14 cellular contexts compared by ENCODE assay signal in genomic region chr3:17655743-17656142, GRCh38.
DNase-seq lines count a peak whose midpoint lies in the region; ATAC-seq and TF ChIP-seq lines count a peak whose summit lies in the region.
"Had no signal": no experiment of that assay in that cellular context is flagged by ENCODE, and none has a peak within 500 bp of the region (broad histone marks: within the 10 kb centered on the region; RNA-seq: fewer than 3 reads in every experiment).

No MANE protein-coding gene starts in this region.

- H3K9me3 ChIP-seq in MM.1S (replicated peaks; ENCODE audit: insufficient read depth, low read length) = no peaks in the 10 kb centered on the region
- no peaks in the 10 kb centered on the region for H3K9me3 ChIP-seq in smooth muscle cell (replicated peaks; ENCODE audit: low read depth)

- H3K27me3 Mint-ChIP-seq in activated naive CD8-positive, alpha-beta T cell treated with anti-CD3 and anti-CD28 coated beads for 36 hours = no peaks in the 10 kb centered on the region
- H3K27me3 Mint-ChIP-seq in activated T-cell treated with anti-CD3 and anti-CD28 coated beads, Interleukin-2, amount 50 U/mL, for 72 hours (ENCODE audit: low read depth) = no peaks in the 10 kb centered on the region
- H3K27me3 Mint-ChIP-seq: brain had no signal

- H3K36me3 ChIP-seq in MM.1S (replicated peaks; ENCODE audit: insufficient read depth, low read length) (no peaks in the 10 kb centered on the region), smooth muscle cell (ENCODE audit: low read depth) (no peaks in the 10 kb centered on the region)

- no peaks in the 10 kb centered on the region for H4K20me1 ChIP-seq in MM.1S (ENCODE audit: insufficient read depth, low read length)
- peaks cover 29% of the 10 kb centered on the region for H4K20me1 ChIP-seq in smooth muscle cell (ENCODE audit: low read depth)

- H3K9me3 Mint-ChIP-seq in activated naive CD8-positive, alpha-beta T cell treated with anti-CD3 and anti-CD28 coated beads for 36 hours = no peaks in the 10 kb centered on the region
- H3K9me3 Mint-ChIP-seq in activated T-cell treated with anti-CD3 and anti-CD28 coated beads, Interleukin-2, amount 50 U/mL, for 72 hours = no peaks in the 10 kb centered on the region

- H3K27ac ChIP-seq in MM.1S (ENCODE audit: low read length) (peak overlapping the region; percentile 44; the same call in 1 of the 2 replicates), smooth muscle cell (ENCODE audit: low read depth) (no peak overlapping the region)

- WGBS in smooth muscle cell (ENCODE audit: low lambda C conversion rate) = 50% methylated on average over 2 of the region's 2 CpGs

- H3K27ac Mint-ChIP-seq in activated naive CD8-positive, alpha-beta T cell treated with anti-CD3 and anti-CD28 coated beads for 36 hours = no peak overlapping the region
- no peak overlapping the region for H3K27ac Mint-ChIP-seq in activated T-cell treated with anti-CD3 and anti-CD28 coated beads, Interleukin-2, amount 50 U/mL, for 72 hours
- H3K27ac Mint-ChIP-seq: brain had no signal

- H3K4me3 Mint-ChIP-seq in activated naive CD8-positive, alpha-beta T cell treated with anti-CD3 and anti-CD28 coated beads for 36 hours = no peak overlapping the region
- no peak overlapping the region for H3K4me3 Mint-ChIP-seq in activated T-cell treated with anti-CD3 and anti-CD28 coated beads, Interleukin-2, amount 50 U/mL, for 72 hours
- H3K4me3 Mint-ChIP-seq: brain had no signal

- DNase-seq in MM.1S (peak; percentile 21), smooth muscle cell (lab: John Stamatoyannopoulos, UW; ENCODE audit: unreplicated experiment) (no peak)
- DNase-seq in activated naive CD8-positive, alpha-beta T cell treated with anti-CD3 and anti-CD28 coated beads for 36 hours = no peak
- no peak for DNase-seq in activated T-cell treated with anti-CD3 and anti-CD28 coated beads, Interleukin-2, amount 50 U/mL, for 72 hours
- DNase-seq: activated CD4-positive, alpha-beta T cell treated with anti-CD3 and anti-CD28 coated beads for 1 hour; activated CD8-positive, alpha-beta memory T cell treated with anti-CD3 and anti-CD28 coated beads, Interleukin-2, amount 50 U/mL, for 48 hours; activated naive CD4-positive, alpha-beta T cell treated with anti-CD3 and anti-CD28 coated beads, Interleukin-2, amount 50 U/mL, for 16 hours; hippocampal formation; T-helper 2 cell had no signal

- H3K4me3 ChIP-seq in MM.1S (ENCODE audit: low read length) (peak overlapping the region; percentile 20; the same call in 1 of the 2 replicates), smooth muscle cell (no peak overlapping the region)

- peak; percentile 66 for ATAC-seq in GM18520 (IDR thresholded peaks at IDR 0.05; ENCODE audit: unreplicated experiment)
- peak; percentile 69 for ATAC-seq in GM21423 (IDR thresholded peaks at IDR 0.05; ENCODE audit: unreplicated experiment)
- ATAC-seq in HG02973 (IDR thresholded peaks at IDR 0.05; ENCODE audit: unreplicated experiment) = peak; percentile 80
- ATAC-seq in HG03097 (IDR thresholded peaks at IDR 0.05; ENCODE audit: low FRiP score, unreplicated experiment) = no peak
- no peak for ATAC-seq in activated T-cell treated with anti-CD3 and anti-CD28 coated beads, Interleukin-2, amount 50 U/mL, for 72 hours (replicated peaks in 1 of 2)

- H2AFZ ChIP-seq in MM.1S (ENCODE audit: low read length) = no peak overlapping the region
- no peak overlapping the region for H2AFZ ChIP-seq in smooth muscle cell (ENCODE audit: low read depth)

- H3K9ac ChIP-seq in MM.1S (ENCODE audit: low read length) (no peak overlapping the region; the same call in 1 of the 2 replicates), smooth muscle cell (ENCODE audit: low read depth) (no peak overlapping the region)

- H3K9me2 ChIP-seq in MM.1S (replicated peaks; ENCODE audit: insufficient read depth, low read length) = no peaks in the 10 kb centered on the region

- TF ChIP-seq CTCF in MM.1S (IDR thresholded peaks at IDR 0.05; ENCODE audit: low read length) (no peak), smooth muscle cell (IDR thresholded peaks at IDR 0.05; ENCODE audit: borderline replicate concordance, insufficient read depth, poor library complexity, severe bottlenecking) (no peak)

- H3K4me1 Mint-ChIP-seq in activated naive CD8-positive, alpha-beta T cell treated with anti-CD3 and anti-CD28 coated beads for 36 hours = peaks cover 5% of the 10 kb centered on the region
- no peaks in the 10 kb centered on the region for H3K4me1 Mint-ChIP-seq in activated T-cell treated with anti-CD3 and anti-CD28 coated beads, Interleukin-2, amount 50 U/mL, for 72 hours (ENCODE audit: low read depth)
- H3K4me1 Mint-ChIP-seq: brain had no signal

- H3F3A ChIP-seq in MM.1S (ENCODE audit: insufficient read depth, low read length) = no peaks in the 10 kb centered on the region
- no peaks in the 10 kb centered on the region for H3F3A ChIP-seq in smooth muscle cell (ENCODE audit: low read depth)

- H3K27me3 ChIP-seq in MM.1S (replicated peaks; ENCODE audit: insufficient read depth, low read length) (no peaks in the 10 kb centered on the region), smooth muscle cell (ENCODE audit: low read depth) (no peaks in the 10 kb centered on the region)

- H3K4me1 ChIP-seq in MM.1S (ENCODE audit: low read length) (no peaks in the 10 kb centered on the region), smooth muscle cell (ENCODE audit: low read depth) (no peaks in the 10 kb centered on the region)

- H3K4me2 ChIP-seq in MM.1S (ENCODE audit: low read depth, low read length) (peak overlapping the region; percentile 62), smooth muscle cell (no peak overlapping the region)

- H3K36me3 Mint-ChIP-seq in activated naive CD8-positive, alpha-beta T cell treated with anti-CD3 and anti-CD28 coated beads for 36 hours = peaks cover 5% of the 10 kb centered on the region
- H3K36me3 Mint-ChIP-seq in activated T-cell treated with anti-CD3 and anti-CD28 coated beads, Interleukin-2, amount 50 U/mL, for 72 hours (ENCODE audit: insufficient read depth in 2 of 2) = no peaks in the 10 kb centered on the region

- H3K79me2 ChIP-seq in MM.1S (ENCODE audit: low read length) (no peaks in the 10 kb centered on the region), smooth muscle cell (ENCODE audit: low read depth) (no peaks in the 10 kb centered on the region)

Comparison
In these comparisons a context has a peak if more than half of its experiments do, and no peak if none do; other contexts are left out.
1. ATAC-seq: peak in GM18520 (single experiment), GM21423 (single experiment) and HG02973 (single experiment); none in HG03097 (single experiment) and activated T-cell treated with anti-CD3 and anti-CD28 coated beads, Interleukin-2, amount 50 U/mL, for 72 hours (0 of 2).